Comparison of ENCODE assay signal across 1 cellular context in genomic region chr11:27356624-27357222, GRCh38.
TF ChIP-seq lines count a peak whose summit lies in the region.

No MANE protein-coding gene starts in this region.

TF ChIP-seq in HepG2, 621 proteins besides CTCF, POLR2A, EP300 and RAD21:
- TF ChIP-seq ZNF503 (CRISPR knock-in tag; IDR thresholded peaks at IDR 0.05) (no peak), HNRNPK (IDR thresholded peaks at IDR 0.05; ENCODE audit: low read depth, low read length, poor library complexity, severe bottlenecking) (peak; percentile 96), NKX3-1 (CRISPR knock-in tag; IDR thresholded peaks at IDR 0.05) (no peak)
